ENCODE assay signal across 23 cellular contexts in the genomic region with DNA sequence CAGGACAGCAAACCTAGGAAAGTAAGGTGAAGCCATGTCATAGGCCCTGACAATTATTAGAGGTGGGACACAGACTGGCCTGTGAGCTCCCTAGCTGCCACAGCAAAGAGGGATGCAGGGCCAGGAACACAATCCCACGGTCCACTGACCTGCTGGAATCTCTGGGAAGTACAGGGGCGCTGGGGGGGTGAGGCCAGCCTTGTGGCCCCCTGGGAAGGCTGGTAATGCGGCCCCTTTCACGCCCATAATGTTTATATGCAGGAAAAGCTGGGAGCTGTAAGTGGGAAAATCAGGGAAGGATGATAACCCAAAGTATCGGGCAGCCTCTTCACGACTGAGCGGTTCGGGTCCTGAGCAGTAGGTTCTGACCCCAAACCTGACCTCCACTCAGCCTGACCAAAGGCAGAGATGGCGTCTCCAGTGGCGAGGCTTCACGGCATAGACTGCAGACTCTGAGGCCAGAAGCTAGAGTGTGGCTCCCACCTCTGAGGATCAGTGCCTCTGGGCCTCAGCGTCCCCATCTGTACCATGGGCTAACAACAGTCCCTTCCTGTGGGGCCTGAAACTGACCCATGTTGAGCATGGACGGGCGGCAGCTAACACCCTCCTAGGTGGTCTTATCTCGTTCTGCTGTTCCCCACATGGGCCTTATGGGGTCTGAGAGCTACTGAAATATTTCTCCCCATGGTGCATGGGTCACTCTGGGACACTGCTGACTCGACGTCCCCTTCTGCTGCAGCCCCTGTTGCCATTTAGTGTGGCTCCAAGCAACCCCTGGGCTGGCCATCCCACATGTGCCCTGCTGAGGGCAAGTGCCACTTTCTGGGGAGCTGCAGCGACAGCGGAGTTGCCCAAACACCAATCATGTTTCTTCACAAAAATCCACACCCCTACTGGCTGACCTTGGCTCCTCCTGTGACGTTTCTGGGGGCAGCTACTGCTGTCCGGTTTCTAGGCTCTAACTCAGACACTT.
"Had no signal": no experiment of that assay in that cellular context is flagged by ENCODE, and none has a peak within 500 bp of the region (broad histone marks: within the 10 kb centered on the region; RNA-seq: fewer than 3 reads in every experiment).

No MANE protein-coding gene starts in this region.

- H3K27me3 ChIP-seq: SJSA1 had no signal

- ATAC-seq: K562 had no signal

- FAIRE-seq: HTR-8/SVneo, K562, RCC 7860 had no signal

- H3K4me3 ChIP-seq: K562, SJSA1, SK-N-MC had no signal

- H3K4me2 ChIP-seq: KMS-11 had no signal

- H3K9me3 ChIP-seq: SJSA1 had no signal

- H3K9ac ChIP-seq: KMS-11 had no signal

- H3K36me3 ChIP-seq: SJSA1 had no signal

- H3K27ac ChIP-seq: HL-60, KMS-11, SJSA1, SK-N-MC had no signal

- H3K4me1 ChIP-seq: SJSA1 had no signal

- DNase-seq: Kasumi-1, MM.1S, NCI-H1092 treated with DMSO at 0.1 percent for 48 hours, NCI-H1436, NCI-H187, NCI-H2029, NCI-H2081 treated with DMSO at 0.1 percent for 48 hours, NCI-H2171, NCI-H226, NCI-H446, NCI-H510A, NCI-H524 treated with DMSO at 0.1 percent for 48 hours, NCI-H774, Right ventricle myocardium superior, RPMI8226, SIG-M5 had no signal
